In genomic region chr2:196174424-196174823, GRCh38 we compare ENCODE assay signal across 1 cellular context.
TF ChIP-seq lines count a peak whose summit lies in the region.

No MANE protein-coding gene starts in this region.

TF ChIP-seq in GM12878, 131 proteins besides CTCF, POLR2A, EP300 and RAD21:
- TF ChIP-seq TARDBP (IDR thresholded peaks at IDR 0.05; ENCODE audit: borderline replicate concordance) (no peak), STAT3 (IDR thresholded peaks at IDR 0.05; ENCODE audit: low read depth, low read length) (no peak), NBN (IDR thresholded peaks at IDR 0.05) (no peak), NR2C2 (IDR thresholded peaks at IDR 0.05; ENCODE audit: borderline replicate concordance, control insufficient read depth, insufficient read length, low read depth) (no peak), CBFB (IDR thresholded peaks at IDR 0.05; ENCODE audit: low read depth) (no peak), IRF4 (IDR thresholded peaks at IDR 0.05; ENCODE audit: low read depth, low read length) (no peak), HSF1 (IDR thresholded peaks at IDR 0.05; ENCODE audit: low read depth, low read length) (no peak), SREBF2 (IDR thresholded peaks at IDR 0.05; ENCODE audit: low read length) (no peak), NFXL1 (IDR thresholded peaks at IDR 0.05; ENCODE audit: borderline replicate concordance) (no peak), NFYA (IDR thresholded peaks at IDR 0.05; ENCODE audit: borderline replicate concordance, low read depth, low read length) (no peak), RUNX3 (IDR thresholded peaks at IDR 0.05; ENCODE audit: low read length) (no peak), PKNOX1 (IDR thresholded peaks at IDR 0.05) (no peak), CREM (IDR thresholded peaks at IDR 0.05; ENCODE audit: low read depth) (no peak), CHD1 (IDR thresholded peaks at IDR 0.05; ENCODE audit: low read depth, low read length) (no peak), TCF12 (IDR thresholded peaks at IDR 0.05; ENCODE audit: low read depth, low read length) (no peak)
- TF ChIP-seq, protein P1, sequence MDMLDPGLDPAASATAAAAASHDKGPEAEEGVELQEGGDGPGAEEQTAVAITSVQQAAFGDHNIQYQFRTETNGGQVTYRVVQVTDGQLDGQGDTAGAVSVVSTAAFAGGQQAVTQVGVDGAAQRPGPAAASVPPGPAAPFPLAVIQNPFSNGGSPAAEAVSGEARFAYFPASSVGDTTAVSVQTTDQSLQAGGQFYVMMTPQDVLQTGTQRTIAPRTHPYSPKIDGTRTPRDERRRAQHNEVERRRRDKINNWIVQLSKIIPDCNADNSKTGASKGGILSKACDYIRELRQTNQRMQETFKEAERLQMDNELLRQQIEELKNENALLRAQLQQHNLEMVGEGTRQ (IDR thresholded peaks at IDR 0.05; ENCODE audit: borderline replicate concordance, low read depth, low read length): no peak
- TF ChIP-seq, protein P2, sequence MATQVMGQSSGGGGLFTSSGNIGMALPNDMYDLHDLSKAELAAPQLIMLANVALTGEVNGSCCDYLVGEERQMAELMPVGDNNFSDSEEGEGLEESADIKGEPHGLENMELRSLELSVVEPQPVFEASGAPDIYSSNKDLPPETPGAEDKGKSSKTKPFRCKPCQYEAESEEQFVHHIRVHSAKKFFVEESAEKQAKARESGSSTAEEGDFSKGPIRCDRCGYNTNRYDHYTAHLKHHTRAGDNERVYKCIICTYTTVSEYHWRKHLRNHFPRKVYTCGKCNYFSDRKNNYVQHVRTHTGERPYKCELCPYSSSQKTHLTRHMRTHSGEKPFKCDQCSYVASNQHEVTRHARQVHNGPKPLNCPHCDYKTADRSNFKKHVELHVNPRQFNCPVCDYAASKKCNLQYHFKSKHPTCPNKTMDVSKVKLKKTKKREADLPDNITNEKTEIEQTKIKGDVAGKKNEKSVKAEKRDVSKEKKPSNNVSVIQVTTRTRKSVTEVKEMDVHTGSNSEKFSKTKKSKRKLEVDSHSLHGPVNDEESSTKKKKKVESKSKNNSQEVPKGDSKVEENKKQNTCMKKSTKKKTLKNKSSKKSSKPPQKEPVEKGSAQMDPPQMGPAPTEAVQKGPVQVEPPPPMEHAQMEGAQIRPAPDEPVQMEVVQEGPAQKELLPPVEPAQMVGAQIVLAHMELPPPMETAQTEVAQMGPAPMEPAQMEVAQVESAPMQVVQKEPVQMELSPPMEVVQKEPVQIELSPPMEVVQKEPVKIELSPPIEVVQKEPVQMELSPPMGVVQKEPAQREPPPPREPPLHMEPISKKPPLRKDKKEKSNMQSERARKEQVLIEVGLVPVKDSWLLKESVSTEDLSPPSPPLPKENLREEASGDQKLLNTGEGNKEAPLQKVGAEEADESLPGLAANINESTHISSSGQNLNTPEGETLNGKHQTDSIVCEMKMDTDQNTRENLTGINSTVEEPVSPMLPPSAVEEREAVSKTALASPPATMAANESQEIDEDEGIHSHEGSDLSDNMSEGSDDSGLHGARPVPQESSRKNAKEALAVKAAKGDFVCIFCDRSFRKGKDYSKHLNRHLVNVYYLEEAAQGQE (IDR thresholded peaks at IDR 0.05; ENCODE audit: low read depth, low read length): no peak
- TF ChIP-seq, protein P3, sequence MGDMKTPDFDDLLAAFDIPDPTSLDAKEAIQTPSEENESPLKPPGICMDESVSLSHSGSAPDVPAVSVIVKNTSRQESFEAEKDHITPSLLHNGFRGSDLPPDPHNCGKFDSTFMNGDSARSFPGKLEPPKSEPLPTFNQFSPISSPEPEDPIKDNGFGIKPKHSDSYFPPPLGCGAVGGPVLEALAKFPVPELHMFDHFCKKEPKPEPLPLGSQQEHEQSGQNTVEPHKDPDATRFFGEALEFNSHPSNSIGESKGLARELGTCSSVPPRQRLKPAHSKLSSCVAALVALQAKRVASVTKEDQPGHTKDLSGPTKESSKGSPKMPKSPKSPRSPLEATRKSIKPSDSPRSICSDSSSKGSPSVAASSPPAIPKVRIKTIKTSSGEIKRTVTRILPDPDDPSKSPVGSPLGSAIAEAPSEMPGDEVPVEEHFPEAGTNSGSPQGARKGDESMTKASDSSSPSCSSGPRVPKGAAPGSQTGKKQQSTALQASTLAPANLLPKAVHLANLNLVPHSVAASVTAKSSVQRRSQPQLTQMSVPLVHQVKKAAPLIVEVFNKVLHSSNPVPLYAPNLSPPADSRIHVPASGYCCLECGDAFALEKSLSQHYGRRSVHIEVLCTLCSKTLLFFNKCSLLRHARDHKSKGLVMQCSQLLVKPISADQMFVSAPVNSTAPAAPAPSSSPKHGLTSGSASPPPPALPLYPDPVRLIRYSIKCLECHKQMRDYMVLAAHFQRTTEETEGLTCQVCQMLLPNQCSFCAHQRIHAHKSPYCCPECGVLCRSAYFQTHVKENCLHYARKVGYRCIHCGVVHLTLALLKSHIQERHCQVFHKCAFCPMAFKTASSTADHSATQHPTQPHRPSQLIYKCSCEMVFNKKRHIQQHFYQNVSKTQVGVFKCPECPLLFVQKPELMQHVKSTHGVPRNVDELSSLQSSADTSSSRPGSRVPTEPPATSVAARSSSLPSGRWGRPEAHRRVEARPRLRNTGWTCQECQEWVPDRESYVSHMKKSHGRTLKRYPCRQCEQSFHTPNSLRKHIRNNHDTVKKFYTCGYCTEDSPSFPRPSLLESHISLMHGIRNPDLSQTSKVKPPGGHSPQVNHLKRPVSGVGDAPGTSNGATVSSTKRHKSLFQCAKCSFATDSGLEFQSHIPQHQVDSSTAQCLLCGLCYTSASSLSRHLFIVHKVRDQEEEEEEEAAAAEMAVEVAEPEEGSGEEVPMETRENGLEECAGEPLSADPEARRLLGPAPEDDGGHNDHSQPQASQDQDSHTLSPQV (IDR thresholded peaks at IDR 0.05): no peak
